Comparison of ENCODE assay signal across 1 cellular context in genomic region chr1:117366982-117367768, GRCh38.
TF ChIP-seq lines count a peak whose summit lies in the region.

Gene MAN1A2, plus strand, starts transcription at chr1:117367449. Its CDS starts 735 bp downstream, at chr1:117368184.

TF ChIP-seq in K562, 482 proteins besides CTCF, POLR2A, EP300 and RAD21 (continued from another document and continues in another):
- no peak for TF ChIP-seq KAT2B (IDR thresholded peaks at IDR 0.05; ENCODE audit: low read depth, low read length)
- TF ChIP-seq HSF4 (CRISPR knock-in tag; IDR thresholded peaks at IDR 0.05; ENCODE audit: borderline replicate concordance) = no peak
- TF ChIP-seq ZNF668 (CRISPR knock-in tag; IDR thresholded peaks at IDR 0.05) = 0 out of 2 replicates have a peak, but pooled peaks have one; percentile 11
- TF ChIP-seq ZNF121 (CRISPR knock-in tag; conservative IDR thresholded peaks at IDR 0.05) = no peak
- TF ChIP-seq CBX5 (IDR thresholded peaks at IDR 0.05; ENCODE audit: borderline replicate concordance, low read depth) = no peak
- TF ChIP-seq ZNF41 (CRISPR knock-in tag; conservative IDR thresholded peaks at IDR 0.05) = no peak
- no peak for TF ChIP-seq PURB (CRISPR knock-in tag; IDR thresholded peaks at IDR 0.05; ENCODE audit: low read depth)
- no peak for TF ChIP-seq ZNF224 (CRISPR knock-in tag; IDR thresholded peaks at IDR 0.05)
- TF ChIP-seq TRIM28 (IDR thresholded peaks at IDR 0.05) = no peak
- 0 out of 4 replicates have a peak, but pooled peaks of 1 of the 2 experiments have one; percentile 60 for TF ChIP-seq BCLAF1 (IDR thresholded peaks at IDR 0.05; ENCODE audit: borderline replicate concordance in 1 of 2, control insufficient read depth in 1 of 2, low read depth in 2 of 2, low read length in 1 of 2)
- TF ChIP-seq CREBBP (IDR thresholded peaks at IDR 0.05; ENCODE audit: low read depth, low read length) = no peak
- TF ChIP-seq NR2F6 (CRISPR knock-in tag; IDR thresholded peaks at IDR 0.05) = 0 out of 2 replicates have a peak, but pooled peaks have one; percentile 47
- peak; percentile 51 for TF ChIP-seq TBP (optimal IDR thresholded peaks at IDR 0.05; ENCODE audit: low read depth, low read length)
- peak in 1 of 2 experiments; percentile 76; a peak in 2 of 4 replicates for TF ChIP-seq KDM4B (IDR thresholded peaks at IDR 0.05; ENCODE audit: borderline replicate concordance in 2 of 2, low read depth in 1 of 2)
- peak in 1 of 2 experiments; percentile 38; a peak in 3 of 4 replicates for TF ChIP-seq UBTF (IDR thresholded peaks at IDR 0.05; ENCODE audit: borderline replicate concordance in 1 of 2, low read depth in 2 of 2, low read length in 2 of 2)
- no peak for TF ChIP-seq MIER1 (IDR thresholded peaks at IDR 0.05; ENCODE audit: low read depth)
- 0 out of 2 replicates have a peak, but pooled peaks have one; percentile 45 for TF ChIP-seq KLF16 (IDR thresholded peaks at IDR 0.05)
- TF ChIP-seq FOXK1 (CRISPR knock-in tag; IDR thresholded peaks at IDR 0.05; ENCODE audit: borderline replicate concordance) = 0 out of 2 replicates have a peak, but pooled peaks have one; percentile 21
- TF ChIP-seq ETS1 (conservative IDR thresholded peaks at IDR 0.05; ENCODE audit: control insufficient read depth, low read depth, low read length) = peak; percentile 35; the same call in 1 of the 2 replicates
- peak; percentile 75; the same call in 1 of the 2 replicates for TF ChIP-seq PTBP1 (IDR thresholded peaks at IDR 0.05; ENCODE audit: low read depth, low read length)
- TF ChIP-seq HNRNPH1 (optimal IDR thresholded peaks at IDR 0.05; ENCODE audit: low read depth, low read length) = no peak
- TF ChIP-seq ZNF583 (CRISPR knock-in tag; IDR thresholded peaks at IDR 0.05) = peak; percentile 66; the same call in 1 of the 2 replicates
- peak; percentile 49 for TF ChIP-seq GMEB1 (CRISPR knock-in tag; IDR thresholded peaks at IDR 0.05)
- TF ChIP-seq HLTF (IDR thresholded peaks at IDR 0.05) = no peak
- no peak for TF ChIP-seq FOXP4 (CRISPR knock-in tag; IDR thresholded peaks at IDR 0.05; ENCODE audit: borderline replicate concordance)
- no peak for TF ChIP-seq TFAM (CRISPR knock-in tag; conservative IDR thresholded peaks at IDR 0.05)
- no peak for TF ChIP-seq RNF219 (CRISPR knock-in tag; IDR thresholded peaks at IDR 0.05)
- peak; percentile 7 for TF ChIP-seq NEUROD1 (IDR thresholded peaks at IDR 0.05; ENCODE audit: borderline replicate concordance, low read depth, low read length, partially characterized antibody)
- TF ChIP-seq ZNF175 (CRISPR knock-in tag; IDR thresholded peaks at IDR 0.05; ENCODE audit: low read depth) = no peak
- TF ChIP-seq THAP7 (CRISPR knock-in tag; IDR thresholded peaks at IDR 0.05) = no peak; the same call in 1 of the 2 replicates
- no peak; the same call in 1 of the 2 replicates for TF ChIP-seq HNRNPL (IDR thresholded peaks at IDR 0.05; ENCODE audit: low read depth, low read length)
- no peak for TF ChIP-seq PHB (CRISPR knock-in tag; IDR thresholded peaks at IDR 0.05)
- TF ChIP-seq FOSL1 (tag; conservative IDR thresholded peaks at IDR 0.05) = no peak; the same call in 1 of the 2 replicates
- no peak for TF ChIP-seq PYGO2 (tag; IDR thresholded peaks at IDR 0.05)
- TF ChIP-seq RAD51 (IDR thresholded peaks at IDR 0.05; ENCODE audit: borderline replicate concordance, low read depth) = no peak
- TF ChIP-seq E2F8 (IDR thresholded peaks at IDR 0.05; ENCODE audit: low read depth, partially characterized antibody) = no peak
- TF ChIP-seq GTF2A2 (tag; IDR thresholded peaks at IDR 0.05) = no peak
- TF ChIP-seq RFX5 (IDR thresholded peaks at IDR 0.05; ENCODE audit: low read depth, low read length) = no peak
- peak; percentile 37; the same call in 1 of the 2 replicates for TF ChIP-seq HCFC1 (IDR thresholded peaks at IDR 0.05; ENCODE audit: low read depth, low read length)
- TF ChIP-seq HDAC2 (IDR thresholded peaks at IDR 0.05) = 0 out of 2 replicates have a peak, but pooled peaks have one; percentile 30
- peak; percentile 39 for TF ChIP-seq TAF9B (IDR thresholded peaks at IDR 0.05; ENCODE audit: partially characterized antibody)
- TF ChIP-seq HOMEZ (CRISPR knock-in tag; IDR thresholded peaks at IDR 0.05) = peak; percentile 35; the same call in 1 of the 2 replicates
- no peak for TF ChIP-seq DNMT1 (IDR thresholded peaks at IDR 0.05)
- peak; percentile 69; the same call in 1 of the 2 replicates for TF ChIP-seq MCM2 (IDR thresholded peaks at IDR 0.05; ENCODE audit: low read depth)
- no peak for TF ChIP-seq ZNF12 (CRISPR knock-in tag; IDR thresholded peaks at IDR 0.05)
- peak; percentile 78 for TF ChIP-seq CCNT2 (IDR thresholded peaks at IDR 0.05; ENCODE audit: borderline replicate concordance, extremely low read depth, insufficient read length, low read depth, low read length)
- no peak for TF ChIP-seq POLR2H (tag; IDR thresholded peaks at IDR 0.05; ENCODE audit: low read depth)
